Comparison of ENCODE assay signal across 1 cellular context in the genomic region with DNA sequence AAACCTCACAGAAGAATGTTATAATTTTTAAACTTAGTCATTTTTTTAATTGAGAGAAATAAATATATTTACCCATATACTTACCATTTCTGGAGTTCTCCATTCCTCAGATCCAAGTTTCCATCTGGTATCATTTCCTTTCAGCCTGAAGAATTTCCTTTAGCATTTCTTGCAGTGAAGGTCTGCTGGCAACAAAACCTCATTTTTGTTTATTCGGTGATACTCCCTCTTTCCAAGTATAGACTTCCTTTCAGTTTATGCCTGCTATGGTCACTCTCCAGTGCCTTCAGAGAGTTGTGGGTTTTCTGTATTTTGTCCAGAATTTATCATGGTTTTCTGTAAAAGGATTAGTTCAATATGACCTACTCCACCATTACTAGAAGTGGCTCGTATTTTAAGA.
TF ChIP-seq lines count a peak whose summit lies in the region.

No MANE protein-coding gene starts in this region.

TF ChIP-seq in GM23338, 12 proteins besides CTCF, POLR2A, EP300 and RAD21 (continued from another document):
- TF ChIP-seq CREB1 (CRISPR knock-in tag; IDR thresholded peaks at IDR 0.05; ENCODE audit: low read depth) (no peak), ZNF331 (CRISPR knock-in tag; IDR thresholded peaks at IDR 0.05; ENCODE audit: low read depth) (no peak)
